ENCODE assay signal across 8 cellular contexts in the genomic region with DNA sequence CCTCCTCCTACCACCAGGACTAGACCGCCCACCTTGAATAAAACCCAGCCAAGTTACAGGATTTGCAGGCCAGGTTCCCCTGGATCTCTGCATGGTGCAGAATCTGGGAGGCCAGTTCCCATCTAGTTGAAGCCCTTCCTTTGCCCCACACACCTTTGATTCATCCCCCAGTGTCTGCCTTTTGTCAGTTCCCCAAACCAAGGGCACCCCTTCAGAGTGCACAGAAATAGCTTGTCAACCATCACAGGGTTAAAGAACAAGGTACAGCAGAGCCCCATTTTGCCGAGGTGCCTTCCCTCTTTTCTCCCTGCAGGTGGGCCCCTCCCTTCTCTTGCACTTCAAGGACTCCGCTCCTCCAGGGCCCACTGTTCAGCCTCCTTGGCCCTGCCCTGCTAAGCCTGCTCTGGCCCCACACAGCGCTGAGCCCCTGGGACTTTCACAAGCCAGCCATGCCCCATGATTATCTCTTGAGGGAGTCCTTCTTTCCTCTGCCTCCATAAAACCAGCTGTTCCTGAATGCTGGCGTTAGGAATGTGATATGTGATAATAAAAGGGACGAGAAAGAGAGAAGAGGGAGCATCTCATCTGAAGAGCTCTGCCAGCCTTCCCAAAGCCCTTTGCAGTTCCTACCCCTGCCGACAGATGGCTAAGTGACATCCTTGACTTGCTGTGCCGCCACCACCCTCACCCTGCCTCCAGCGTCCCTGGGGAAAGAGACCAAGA.
DNase-seq lines count a peak whose midpoint lies in the region; ATAC-seq and TF ChIP-seq lines count a peak whose summit lies in the region.

No MANE protein-coding gene starts in this region.

- TF ChIP-seq POLR2A in stomach (IDR thresholded peaks at IDR 0.05) = no peak
- no peak for TF ChIP-seq POLR2A in gastroesophageal sphincter (IDR thresholded peaks at IDR 0.05)

- peak overlapping the region in 1 of 5 donors; percentile 24 for H3K27ac ChIP-seq in stomach
- H3K27ac ChIP-seq in caudate nucleus (ENCODE audit: low read depth, low read length) = no peak overlapping the region
- H3K27ac ChIP-seq in gastroesophageal sphincter = peak overlapping the region in 1 of 4 donors; percentile 44

- DNase-seq in GM10266 (ENCODE audit: extremely low spot score) (peak; percentile 42), stomach (peak; percentile 39), caudate nucleus (lab: John Stamatoyannopoulos, UW) (no peak)
- peak; percentile 45 for DNase-seq in Jurkat, Clone E6-1 (ENCODE audit: low read depth, low spot score)
- DNase-seq in activated T-cell treated with anti-CD3 and anti-CD28 coated beads, Interleukin-2, amount 50 U/mL, for 1 hour = peak; percentile 37

- intact Hi-C loops in stomach (cut with DNase I; ENCODE audit: low total_unique reads) = loop anchor here (10.0 kb wide), 1 partner anchor 183 kb away; no protein-coding TSS in a partner anchor

- H3K36me3 ChIP-seq in stomach = no peaks in the 10 kb centered on the region
- no peaks in the 10 kb centered on the region for H3K36me3 ChIP-seq in gastroesophageal sphincter

- H3K4me1 ChIP-seq in stomach (no peaks in the 10 kb centered on the region), gastroesophageal sphincter (no peaks in the 10 kb centered on the region)

- TF ChIP-seq CTCF in GM10266 (IDR thresholded peaks at IDR 0.05; ENCODE audit: control insufficient read depth, insufficient read depth, low read depth, missing control alignments) (peak; percentile 56), stomach (IDR thresholded peaks at IDR 0.05) (peak in 5 of 7 experiments; percentile 15 to 54 (median 40)), gastroesophageal sphincter (IDR thresholded peaks at IDR 0.05) (peak in 1 of 4 experiments; percentile 19)

- H3K9me3 ChIP-seq in iPS-18c (ENCODE audit: control insufficient read depth, insufficient read depth, low read length) (peaks cover 4% of the 10 kb centered on the region), stomach (no peaks in the 10 kb centered on the region), gastroesophageal sphincter (no peaks in the 10 kb centered on the region)

- ATAC-seq in GM21825 (IDR thresholded peaks at IDR 0.05; ENCODE audit: unreplicated experiment) (no peak), gastroesophageal sphincter (no peak)

- H3K27me3 ChIP-seq in stomach = peaks cover 0 to 9% (median 0%) of the 10 kb centered on the region in 3 donors
- no peaks in the 10 kb centered on the region for H3K27me3 ChIP-seq in gastroesophageal sphincter

- 52 to 62% (median 58%) methylated on average over 9 of the region's 9 CpGs for WGBS in stomach, 5 donors
- 74 to 79% methylated on average over 4 to 7 of the region's 9 CpGs for WGBS in gastroesophageal sphincter (ENCODE audit: low coverage in 1 of 2), 2 donors

- H3K4me3 ChIP-seq in Jurkat, Clone E6-1 (ENCODE audit: low read length) = no peak overlapping the region
- H3K4me3 ChIP-seq in iPS-18c (ENCODE audit: insufficient read depth, low read depth, low read length) (peak overlapping the region; percentile 5; the same call in 1 of the 2 replicates), stomach (no peak overlapping the region), gastroesophageal sphincter (no peak overlapping the region)

- TF ChIP-seq EP300 in stomach (IDR thresholded peaks at IDR 0.05) (no peak), gastroesophageal sphincter (IDR thresholded peaks at IDR 0.05) (no peak)

Comparison
In these comparisons a context has a peak if more than half of its experiments do, and no peak if none do; other contexts are left out.
1. DNase-seq: peak in GM10266 (single experiment), Jurkat, Clone E6-1 (single experiment), activated T-cell treated with anti-CD3 and anti-CD28 coated beads, Interleukin-2, amount 50 U/mL, for 1 hour (single experiment) and stomach (single experiment); none in caudate nucleus (0 of 61).